ENCODE assay signal across 1 cellular context in genomic region chr5:163565492-163565891, GRCh38.
A peak's percentile ranks its signal among the peaks of the same experiment; 100 is the strongest.
TF ChIP-seq lines count a peak whose summit lies in the region.

No MANE protein-coding gene starts in this region.

TF ChIP-seq in HepG2, 621 proteins besides CTCF, POLR2A, EP300 and RAD21 (continued from another document):
- peak; percentile 13 to 90 for TF ChIP-seq REST (IDR thresholded peaks at IDR 0.05; ENCODE audit: borderline replicate concordance in 1 of 2, low read depth in 1 of 2, low read length in 2 of 2)
- no peak for TF ChIP-seq SMARCC2 (IDR thresholded peaks at IDR 0.05)
- TF ChIP-seq ZNF607 (CRISPR knock-in tag; IDR thresholded peaks at IDR 0.05; ENCODE audit: borderline replicate concordance) = 0 out of 2 replicates have a peak, but pooled peaks have one; percentile 18
- TF ChIP-seq CSRNP1 (CRISPR knock-in tag; IDR thresholded peaks at IDR 0.05) = no peak
- no peak for TF ChIP-seq EEA1 (CRISPR knock-in tag; IDR thresholded peaks at IDR 0.05; ENCODE audit: borderline replicate concordance)
- 0 out of 2 replicates have a peak, but pooled peaks have one; percentile 39 for TF ChIP-seq HNF1B (CRISPR knock-in tag; IDR thresholded peaks at IDR 0.05)
- TF ChIP-seq MIER2 (CRISPR knock-in tag; IDR thresholded peaks at IDR 0.05) = peak; percentile 71; the same call in 1 of the 2 replicates
- TF ChIP-seq MTA1 (CRISPR knock-in tag; IDR thresholded peaks at IDR 0.05; ENCODE audit: borderline replicate concordance) = no peak
- TF ChIP-seq RXRA (CRISPR knock-in tag; IDR thresholded peaks at IDR 0.05) = no peak
- no peak for TF ChIP-seq ATF6 (CRISPR knock-in tag; conservative IDR thresholded peaks at IDR 0.05)
- 0 out of 2 replicates have a peak, but pooled peaks have one; percentile 19 for TF ChIP-seq SP2 (CRISPR knock-in tag; IDR thresholded peaks at IDR 0.05)
